Comparison of ENCODE assay signal across 14 cellular contexts in the genomic region with DNA sequence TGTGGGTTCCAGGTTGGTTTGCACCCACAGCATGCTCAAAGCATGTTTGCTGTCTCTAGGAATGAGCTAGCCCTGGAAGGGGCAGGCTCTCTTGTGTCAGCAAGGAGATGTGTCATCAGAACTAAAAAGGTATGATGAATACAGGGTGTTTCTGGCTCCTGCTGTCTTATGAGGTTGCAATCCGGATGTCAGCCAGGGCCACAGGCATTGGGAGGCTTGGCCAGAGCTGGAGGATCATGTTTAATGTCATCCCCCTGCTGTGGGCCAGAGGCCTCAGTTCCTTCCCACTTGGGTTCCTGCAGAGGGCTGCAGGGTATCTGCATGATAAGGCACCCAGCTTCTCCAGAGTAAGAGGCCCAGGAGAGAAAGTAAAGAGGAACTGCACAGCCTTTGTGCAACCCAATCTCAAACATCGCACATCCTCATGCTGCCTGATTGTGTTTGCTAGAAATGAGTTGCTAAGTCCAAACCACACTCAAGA.
DNase-seq lines count a peak whose midpoint lies in the region; ATAC-seq, FAIRE-seq and TF ChIP-seq lines count a peak whose summit lies in the region.
"Had no signal": no experiment of that assay in that cellular context is flagged by ENCODE, and none has a peak within 500 bp of the region (broad histone marks: within the 10 kb centered on the region; RNA-seq: fewer than 3 reads in every experiment).

No MANE protein-coding gene starts in this region.

- TF ChIP-seq POLR2A in GM12892 (IDR thresholded peaks at IDR 0.05; ENCODE audit: low read depth, low read length) = no peak

- in situ Hi-C loops in KBM-7 (cut with MboI; ENCODE audit: low pct_unique_long_range_greater_than_20kb, low sequenced_read_pairs) = loop anchor here (25.0 kb wide), 2 partner anchors 951 to 1151 kb away; no protein-coding TSS in a partner anchor

- FAIRE-seq in GM12892 (lab: Jason Lieb, UNC) = no peak

- no peak for ATAC-seq in GM18511 (IDR thresholded peaks at IDR 0.05; ENCODE audit: unreplicated experiment)
- ATAC-seq: mucosa of descending colon, Right ventricle myocardium inferior had no signal

- DNase-seq in AML-193 (lab: John Stamatoyannopoulos, UW) (peak; percentile 75 to 83), KBM-7 (peak; percentile 15), T1000 (lab: John Stamatoyannopoulos, UW) (peak; percentile 63), hepatic stellate cell (ENCODE audit: low spot score) (peak; percentile 63), GM12892 (ENCODE audit: insufficient read length) (no peak), DMS 273 treated with DMSO at 0.1 percent for 48 hours (lab: John Stamatoyannopoulos, UW) (no peak), Ammon's horn (ENCODE audit: low spot score) (no peak)
- DNase-seq: CD4-positive, alpha-beta T cell; hypothalamus; mucosa of descending colon; NCI-H2107; sigmoid colon had no signal

Comparison
In these comparisons a context has a peak if more than half of its experiments do, and no peak if none do; other contexts are left out.
1. DNase-seq: peak in AML-193 (2 of 2), KBM-7 (single experiment), T1000 (single experiment) and hepatic stellate cell (single experiment); none in GM12892 (single experiment), DMS 273 treated with DMSO at 0.1 percent for 48 hours (single experiment) and Ammon's horn (single experiment).